Comparison of ENCODE assay signal across 4 cellular contexts in the genomic region with DNA sequence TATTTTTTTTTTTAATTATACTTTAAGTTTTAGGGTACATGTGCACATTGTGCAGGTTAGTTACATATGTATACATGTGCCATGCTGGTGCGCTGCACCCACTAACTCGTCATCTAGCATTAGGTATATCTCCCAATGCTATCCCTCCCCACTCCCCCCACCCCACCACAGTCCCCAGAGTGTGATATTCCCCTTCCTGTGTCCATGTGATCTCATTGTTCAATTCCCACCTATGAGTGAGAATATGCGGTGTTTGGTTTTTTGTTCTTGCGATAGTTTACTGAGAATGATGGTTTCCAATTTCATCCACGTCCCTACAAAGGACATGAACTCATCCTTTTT. TPM values are rescaled to one million over a fixed set of nuclear protein-coding genes. Genes with fewer than 3 reads are reported as not detected.
"Had no signal": no experiment of that assay in that cellular context is flagged by ENCODE, and none has a peak within 500 bp of the region (broad histone marks: within the 10 kb centered on the region; RNA-seq: fewer than 3 reads in every experiment).

No MANE protein-coding gene starts in this region.

RNA-seq across cellular contexts. Expression of a gene that starts 0.4 kb away (rescaled TPM):
- total RNA-seq: activated CD4-positive, alpha-beta T cell treated with anti-CD3 and anti-CD28 coated beads for 36 hours; activated CD8-positive, alpha-beta T cell treated with anti-CD3 and anti-CD28 coated beads, Interleukin-2, amount 10 ng/mL, durations not matched to agents 7 days and 5 days; activated naive CD8-positive, alpha-beta T cell treated with anti-CD3 and anti-CD28 coated beads, Interleukin-2, amount 10 ng/mL, durations not matched to agents 7 days and 5 days; activated T-helper 2 cell treated with anti-CD3 and anti-CD28 coated beads, Interferon-gamma antibody, Interleukin-2, Interleukin-4, amounts not matched to agents 10 μg/mL and 5 μg/mL and 100 μg/mL, durations not matched to agents 14 hours and 24 hours and 36 hours had no signal
